In genomic region chr6:17280552-17281090, GRCh38 we compare ENCODE assay signal across 8 cellular contexts. TPM values are rescaled to one million over a fixed set of nuclear protein-coding genes. Genes with fewer than 3 reads are reported as not detected.
A peak's percentile ranks its signal among the peaks of the same experiment; 100 is the strongest.
DNase-seq lines count a peak whose midpoint lies in the region; ATAC-seq, FAIRE-seq and TF ChIP-seq lines count a peak whose summit lies in the region.

No MANE protein-coding gene starts in this region.

- no peaks in the 10 kb centered on the region for H3K9me1 ChIP-seq in keratinocyte (ENCODE audit: control insufficient read depth, extremely low read depth, insufficient read depth, low read length)

- H3K4me1 ChIP-seq in HUES64 (ENCODE audit: insufficient read depth, low read length) (peaks cover 9% of the 10 kb centered on the region; the same call in 1 of the 2 replicates), keratinocyte (ENCODE audit: control insufficient read depth, extremely low read depth, insufficient read depth, low read length) (peaks cover 17% of the 10 kb centered on the region), spleen (peaks cover 4 to 22% (median 19%) of the 10 kb centered on the region in 6 donors)

- H3K9ac ChIP-seq in HUES64 (ENCODE audit: low read depth, low read length) = no peak overlapping the region
- peak overlapping the region; percentile 28 for H3K9ac ChIP-seq in keratinocyte (ENCODE audit: control insufficient read depth, extremely low read depth, insufficient read depth, low read length)

- H3K79me2 ChIP-seq in keratinocyte (ENCODE audit: control insufficient read depth, insufficient read depth, low read length) = no peaks in the 10 kb centered on the region

- H3K27ac ChIP-seq in HUES64 (ENCODE audit: low read depth, low read length) = no peak overlapping the region
- H3K27ac ChIP-seq in keratinocyte (ENCODE audit: control insufficient read depth, insufficient read depth, low read length) = no peak overlapping the region
- H3K27ac ChIP-seq in spleen = peak overlapping the region in 1 of 8 donors; percentile 23

- TF ChIP-seq CTCF in bronchial epithelial cell (IDR thresholded peaks at IDR 0.05; ENCODE audit: insufficient read depth, low read length, severe bottlenecking) (no peak), keratinocyte (optimal IDR thresholded peaks at IDR 0.05 in 1 of 3, IDR thresholded peaks at IDR 0.05 in 1 of 3, conservative IDR thresholded peaks at IDR 0.05 in 1 of 3; ENCODE audit: extremely low read depth in 1 of 3, insufficient read depth in 2 of 3, low read length in 3 of 3) (no peak), spleen (IDR thresholded peaks at IDR 0.05 in 8 of 11, conservative IDR thresholded peaks at IDR 0.05 in 3 of 11) (no peak)

- DNase-seq in bronchial epithelial cell (ENCODE audit: low read depth) (no peak), keratinocyte (ENCODE audit: low read depth, low spot score) (no peak), spleen (peak; percentile 74), HTR-8/SVneo (ENCODE audit: insufficient read length, low spot score) (no peak), NCI-H345 treated with DMSO at 0.1 percent for 48 hours (lab: John Stamatoyannopoulos, UW; ENCODE audit: unreplicated experiment) (no peak)

- under 1% methylated on average over 55 of the region's 55 CpGs for WGBS in HUES64
- 2 to 12% (median 6%) methylated on average over 29 to 55 of the region's 55 CpGs for WGBS in spleen, 5 donors

- TF ChIP-seq POLR2A in spleen (IDR thresholded peaks at IDR 0.05) = no peak

- H4K20me1 ChIP-seq in keratinocyte (ENCODE audit: control insufficient read depth, extremely low read depth, insufficient read depth, low read length) = no peaks in the 10 kb centered on the region

- H3K4me3 ChIP-seq in HUES64 (ENCODE audit: low read length) (peak overlapping the region; percentile 65), bronchial epithelial cell (ENCODE audit: low read depth, low read length) (peak overlapping the region; percentile 59), keratinocyte (ENCODE audit: control insufficient read depth in 2 of 3, extremely low read depth in 1 of 3, insufficient read depth in 2 of 3, low read depth in 1 of 3, low read length in 3 of 3) (peak overlapping the region; percentile 51 to 67 (median 54)), spleen (peak overlapping the region in 7 of 8 donors; percentile 22 to 70 (median 46))

- no peaks in the 10 kb centered on the region for H3K9me3 ChIP-seq in HUES64 (ENCODE audit: insufficient read depth, low read depth, low read length)
- H3K9me3 ChIP-seq in keratinocyte (ENCODE audit: control insufficient read depth, low read depth, low read length) = no peaks in the 10 kb centered on the region
- no peaks in the 10 kb centered on the region for H3K9me3 ChIP-seq in spleen

- peak overlapping the region; percentile 51 for H3K4me2 ChIP-seq in keratinocyte (ENCODE audit: control insufficient read depth, extremely low read depth, insufficient read depth, low read depth, low read length)

- ATAC-seq in GM21737 (IDR thresholded peaks at IDR 0.05; ENCODE audit: unreplicated experiment) (no peak), GM21423 (IDR thresholded peaks at IDR 0.05; ENCODE audit: unreplicated experiment) (no peak)

- no peak for FAIRE-seq in bronchial epithelial cell (lab: Jason Lieb, UNC)
- no peak for FAIRE-seq in keratinocyte (lab: Jason Lieb, UNC)
- FAIRE-seq in HTR-8/SVneo (lab: Jason Lieb, UNC) = no peak

- dilution Hi-C loops in keratinocyte (cut with MboI; ENCODE audit: extremely low pct_ligation_motif_present, low sequenced_read_pairs) = no loop called here

- H3K27me3 ChIP-seq in HUES64 (ENCODE audit: insufficient read depth, low read length) (peaks cover 75% of the 10 kb centered on the region), bronchial epithelial cell (ENCODE audit: control insufficient read depth, insufficient read depth, low read length) (no peaks in the 10 kb centered on the region), keratinocyte (ENCODE audit: control insufficient read depth, extremely low read depth, insufficient read depth, low read length) (no peaks in the 10 kb centered on the region), spleen (replicated peaks in 1 of 7) (peaks cover 0 to 77% (median 24%) of the 10 kb centered on the region in 7 donors)

- H2AFZ ChIP-seq in keratinocyte (ENCODE audit: control insufficient read depth, low read length) = peak overlapping the region; percentile 36

- intact Hi-C loops in spleen (cut with DNase I; ENCODE audit: low total_unique reads) = no loop called here

- H3K36me3 ChIP-seq in HUES64 (ENCODE audit: insufficient read depth, low read length) (no peaks in the 10 kb centered on the region), bronchial epithelial cell (ENCODE audit: control insufficient read depth, insufficient read depth, low read length) (no peaks in the 10 kb centered on the region), keratinocyte (ENCODE audit: control insufficient read depth in 2 of 2, extremely low read depth in 1 of 2, insufficient read depth in 2 of 2, low read length in 2 of 2) (no peaks in the 10 kb centered on the region), spleen (no peaks in the 10 kb centered on the region)

RNA-seq across cellular contexts. Expression of gene RBM24, which starts 0.5 kb away (rescaled TPM):
- polyA plus RNA-seq in HUES64 (2013, experiment 1 of 2) = 1.7 TPM
- polyA plus RNA-seq in HUES64 (2013, experiment 2 of 2) = 4.1 TPM
- total RNA-seq in bronchial epithelial cell = 0.13 and 0.26 TPM in 2 replicates
- 1.3 to 1.9 TPM (median 1.3 TPM) in 3 replicates for polyA plus RNA-seq in keratinocyte
- 0.17 TPM for polyA plus RNA-seq in keratinocyte (2011; ENCODE audit: low read depth)
- 1.5 and 1.8 TPM in 2 replicates for polyA plus RNA-seq in keratinocyte (2011; cell fraction: cytosol; rRNA removed)
- polyA plus RNA-seq in keratinocyte (2011; cell fraction: nucleus; rRNA removed) = 1.6 and 1.7 TPM in 2 replicates
- 0.18 and 1.1 TPM in 2 replicates for polyA plus RNA-seq in keratinocyte (2012; ENCODE audit: low replicate concordance)
- 1.2 to 6.2 TPM (median 5.8 TPM) in 3 replicates for polyA minus RNA-seq in keratinocyte
- 4.8 TPM for polyA minus RNA-seq in keratinocyte (2011; cell fraction: cytosol; rRNA and poly(A)+ RNA removed)
- 0.53 and 2.6 TPM in 2 replicates for polyA minus RNA-seq in keratinocyte (2011; cell fraction: nucleus; rRNA and poly(A)+ RNA removed)
- 1 to 10 TPM in 3 of 7 donors, under 1 TPM in 4; 0.33 to 1.8 (median 0.68) TPM for total RNA-seq in spleen
- polyA plus RNA-seq in spleen = 1 to 10 TPM in 1 of 3 donors, under 1 TPM in 2; 0.76 to 1.3 (median 0.99) TPM
